ENCODE assay signal across 28 cellular contexts in genomic region chr5:151551985-151552384, GRCh38. TPM values are rescaled to one million over a fixed set of nuclear protein-coding genes. Genes with fewer than 3 reads are reported as not detected.
DNase-seq lines count a peak whose midpoint lies in the region; ATAC-seq, FAIRE-seq and TF ChIP-seq lines count a peak whose summit lies in the region.
"Had no signal": no experiment of that assay in that cellular context is flagged by ENCODE, and none has a peak within 500 bp of the region (broad histone marks: within the 10 kb centered on the region; RNA-seq: fewer than 3 reads in every experiment).

No MANE protein-coding gene starts in this region.

- no peaks in the 10 kb centered on the region for H3K27me3 Mint-ChIP-seq in type B pancreatic cell
- H3K27me3 Mint-ChIP-seq: CD4-positive, alpha-beta memory T cell had no signal

- H3K9me3 ChIP-seq in HepG2 (ENCODE audit: low read length) = no peaks in the 10 kb centered on the region
- H3K9me3 ChIP-seq in right lobe of liver = no peaks in the 10 kb centered on the region
- no peaks in the 10 kb centered on the region for H3K9me3 ChIP-seq in psoas muscle
- H3K9me3 ChIP-seq: BE2C, BLaER1 had no signal

- no TSS peak for BruUV-seq in HepG2 (replicated peaks; lab: Mats Ljungman, UMichigan)

- no peak overlapping the region for H3K9ac ChIP-seq in HepG2 (ENCODE audit: insufficient read depth, low read depth, low read length)
- H3K9ac ChIP-seq: BLaER1 had no signal

- no peak overlapping the region for H3K4me3 Mint-ChIP-seq in type B pancreatic cell
- H3K4me3 Mint-ChIP-seq: CD14-positive monocyte; CD4-positive, alpha-beta memory T cell; CD4-positive, CD25-positive, alpha-beta regulatory T cell; CD8-positive, alpha-beta memory T cell had no signal

- intact Hi-C loops in HepG2 (cut with micrococcal nuclease; ENCODE audit: unreplicated experiment) (no loop called here), right lobe of liver (cut with DNase I) (no loop called here), psoas muscle (cut with DNase I) (no loop called here)

- DNase-seq in HepG2 (ENCODE audit: low spot score) (no peak), right lobe of liver (no peak), psoas muscle (no peak), type B pancreatic cell (ENCODE audit: extremely low spot score, unreplicated experiment) (peak; percentile 29)
- DNase-seq in stimulated activated CD4-positive, alpha-beta T cell treated with anti-CD3 and anti-CD28 coated beads, Interleukin-2, amount 100 ng/mL, for 24 hours = no peak
- DNase-seq: 8988T; ACHN; BE2C; C1 segment of cervical spinal cord; CD4-positive, alpha-beta memory T cell; CD4-positive, CD25-positive, alpha-beta regulatory T cell; CD8-positive, alpha-beta memory T cell; COR-L47; DMS 273 treated with DMSO at 0.1 percent for 48 hours; DMS153; DMS53; DMS79; DND-41; EL; GDM1 had no signal

- no peak for FAIRE-seq in HepG2 (lab: Jason Lieb, UNC)
- FAIRE-seq: GM12878, GM12892, GM18507 had no signal

- H3K4me3 ChIP-seq in HepG2 (replicated peaks in 1 of 3; ENCODE audit: insufficient read depth in 1 of 3, low read depth in 2 of 3, low read length in 3 of 3) (no peak overlapping the region), right lobe of liver (no peak overlapping the region), psoas muscle (no peak overlapping the region)
- H3K4me3 ChIP-seq: BLaER1, GM12878 had no signal

- POLR2A ChIA-PET in HepG2 (lab: Yijun Ruan, JAX) = no interaction called here

- no peaks in the 10 kb centered on the region for H3K79me2 ChIP-seq in HepG2 (ENCODE audit: insufficient read depth, low read length)

- H3K36me3 ChIP-seq in HepG2 (replicated peaks in 1 of 2; ENCODE audit: control insufficient read depth in 1 of 2, insufficient read depth in 2 of 2, low read length in 2 of 2) (no peaks in the 10 kb centered on the region), right lobe of liver (no peaks in the 10 kb centered on the region), psoas muscle (ENCODE audit: insufficient read depth in 1 of 2, low read depth in 1 of 2) (no peaks in the 10 kb centered on the region)
- H3K36me3 ChIP-seq: BE2C, BLaER1 had no signal

- H2AFZ ChIP-seq in HepG2 (ENCODE audit: low read length) = no peak overlapping the region

- TF ChIP-seq POLR2A in HepG2 (IDR thresholded peaks at IDR 0.05; ENCODE audit: insufficient read depth in 1 of 2, low read depth in 2 of 2, low read length in 2 of 2) (no peak), right lobe of liver (IDR thresholded peaks at IDR 0.05) (no peak)

- H3K4me1 Mint-ChIP-seq in type B pancreatic cell (ENCODE audit: unreplicated experiment) = no peaks in the 10 kb centered on the region
- H3K4me1 Mint-ChIP-seq: CD4-positive, CD25-positive, alpha-beta regulatory T cell had no signal

- ATAC-seq in HepG2 = no peak
- ATAC-seq in right lobe of liver = no peak
- ATAC-seq in psoas muscle = peak; percentile 29 to 63 (median 51)
- ATAC-seq in HG02840 (IDR thresholded peaks at IDR 0.05; ENCODE audit: low FRiP score, unreplicated experiment) = no peak
- ATAC-seq: GM12878 had no signal

- no peak for TF ChIP-seq RAD21 in HepG2 (CRISPR knock-in tag; IDR thresholded peaks at IDR 0.05)

- H3K4me1 ChIP-seq in HepG2 (ENCODE audit: insufficient read depth, low read length) = 0 out of 2 replicates have a peak, but pooled peaks cover 6% of the 10 kb centered on the region
- H3K4me1 ChIP-seq in right lobe of liver = no peaks in the 10 kb centered on the region
- no peaks in the 10 kb centered on the region for H3K4me1 ChIP-seq in psoas muscle
- H3K4me1 ChIP-seq: BE2C, BLaER1 had no signal

- WGBS in HepG2 (ENCODE audit: low lambda C conversion rate) = 1% methylated on average over 3 of the region's 3 CpGs
- WGBS in right lobe of liver (ENCODE audit: insufficient coverage, low coverage, low lambda C conversion rate, missing lambda C conversion rate) = 57% methylated on average over 3 of the region's 3 CpGs
- 90 to 93% (median 90%) methylated on average over 3 of the region's 3 CpGs for WGBS in psoas muscle, 3 donors

- TF ChIP-seq EP300 in HepG2 (IDR thresholded peaks at IDR 0.05; ENCODE audit: low read depth in 2 of 2, low read length in 2 of 2) (no peak), HepG2 (CRISPR knock-in tag; IDR thresholded peaks at IDR 0.05; ENCODE audit: borderline replicate concordance) (no peak)

- TF ChIP-seq CTCF in HepG2 (CRISPR knock-in tag; IDR thresholded peaks at IDR 0.05) (no peak), right lobe of liver (IDR thresholded peaks at IDR 0.05) (no peak), psoas muscle (IDR thresholded peaks at IDR 0.05) (no peak), type B pancreatic cell (conservative IDR thresholded peaks at IDR 0.05) (no peak)

- no peaks in the 10 kb centered on the region for H3K36me3 Mint-ChIP-seq in type B pancreatic cell
- H3K36me3 Mint-ChIP-seq: CD14-positive monocyte; CD4-positive, alpha-beta memory T cell; CD4-positive, CD25-positive, alpha-beta regulatory T cell; CD8-positive, alpha-beta memory T cell had no signal

- H3K27me3 ChIP-seq in HepG2 (ENCODE audit: control insufficient read depth in 1 of 2, insufficient read depth in 2 of 2, low read length in 2 of 2) (peaks cover 0 to 3% of the 10 kb centered on the region in 2 experiments; a peak in 1 of 5 replicates), right lobe of liver (no peaks in the 10 kb centered on the region), psoas muscle (ENCODE audit: insufficient read depth in 3 of 3, low read length in 2 of 3) (no peaks in the 10 kb centered on the region)
- H3K27me3 ChIP-seq: BE2C, BLaER1 had no signal

- in situ Hi-C loops in HepG2 (cut with HindIII; ENCODE audit: extremely low pct_ligation_motif_present, low pct_unique_long_range_greater_than_20kb) = no loop called here

- H3K9me3 Mint-ChIP-seq in type B pancreatic cell = no peaks in the 10 kb centered on the region
- H3K9me3 Mint-ChIP-seq: CD4-positive, alpha-beta memory T cell; CD4-positive, CD25-positive, alpha-beta regulatory T cell; CD8-positive, alpha-beta memory T cell had no signal

- no peaks in the 10 kb centered on the region for H4K20me1 ChIP-seq in HepG2 (ENCODE audit: insufficient read depth, low read length)
- H4K20me1 ChIP-seq: BLaER1 had no signal

- CTCF ChIA-PET in HepG2 (lab: Yijun Ruan, JAX; ENCODE audit: low intra/inter-chr PET ratio, low total read pairs) = no interaction called here

- H3K4me2 ChIP-seq in HepG2 (ENCODE audit: low read depth, low read length) = no peak overlapping the region
- H3K4me2 ChIP-seq: BLaER1 had no signal

- H3K27ac Mint-ChIP-seq in type B pancreatic cell = no peak overlapping the region
- H3K27ac Mint-ChIP-seq: CD14-positive monocyte; CD4-positive, alpha-beta memory T cell; CD4-positive, CD25-positive, alpha-beta regulatory T cell; CD8-positive, alpha-beta memory T cell had no signal

- no peak overlapping the region for H3K27ac ChIP-seq in HepG2 (ENCODE audit: extremely low read length, insufficient read depth, low read length)
- H3K27ac ChIP-seq in right lobe of liver = no peak overlapping the region
- H3K27ac ChIP-seq in psoas muscle = no peak overlapping the region
- H3K27ac ChIP-seq: BLaER1 had no signal

TF ChIP-seq in HepG2, 621 proteins besides CTCF, POLR2A, EP300 and RAD21 (continues in another document):
- peak; percentile 41; the same call in 1 of the 2 replicates for TF ChIP-seq ZNF770 (CRISPR knock-in tag; IDR thresholded peaks at IDR 0.05)

RNA-seq across cellular contexts. Expression of gene FAT2, which starts 39.1 kb away (rescaled TPM):
- total RNA-seq in HepG2 (2016; rRNA removed; fragmentation: Illumina TruSeq; extraction: Trizol) (not detected in 2 replicates), right lobe of liver (not detected), psoas muscle (under 1 TPM in 2 of 4 donors, not detected in 2; 0.02 TPM), type B pancreatic cell (ENCODE audit: low replicate concordance) (0.80 and 1.5 TPM in 2 replicates)
- not detected in 2 replicates for total RNA-seq in HepG2 (2016; cell fraction: cytosol; rRNA removed; fragmentation: Illumina TruSeq; extraction: Trizol; ENCODE audit: low read depth)
- not detected in 2 replicates for total RNA-seq in HepG2 (2016; cell fraction: insoluble cytoplasmic fraction; rRNA removed; fragmentation: Illumina TruSeq; extraction: Trizol)
- total RNA-seq in HepG2 (2016; cell fraction: membrane; rRNA removed; fragmentation: Illumina TruSeq; extraction: Trizol) = not detected in 2 replicates
- not detected in 2 replicates for total RNA-seq in HepG2 (2016; cell fraction: nucleus; rRNA removed; fragmentation: Illumina TruSeq; extraction: Trizol)
- polyA plus RNA-seq in HepG2 (2011; rRNA removed) (under 0.01 TPM in 1 of 2 replicates, not detected in the other), psoas muscle (under 1 TPM in 2 of 3 donors, not detected in 1; 0.01 to 0.03 TPM)
- polyA plus RNA-seq in HepG2 (2011; cell fraction: cytosol; rRNA removed) = not detected in 2 replicates
- polyA plus RNA-seq in HepG2 (2011; cell fraction: nucleus; rRNA removed) = not detected in 2 replicates
- polyA plus RNA-seq in HepG2 (2012) = 0.03 and 0.07 TPM in 2 replicates
- polyA plus RNA-seq in HepG2 (2016; cell fraction: cytosol; fragmentation: Illumina TruSeq; extraction: Trizol; ENCODE audit: low read depth) = not detected in 2 replicates
- polyA plus RNA-seq in HepG2 (2016; cell fraction: insoluble cytoplasmic fraction; fragmentation: Illumina TruSeq; extraction: Trizol; ENCODE audit: low read depth) = not detected in 2 replicates
- polyA plus RNA-seq in HepG2 (2016; cell fraction: membrane; fragmentation: Illumina TruSeq; extraction: Trizol; ENCODE audit: low read depth) = not detected in 2 replicates
- polyA plus RNA-seq in HepG2 (2016; cell fraction: nucleus; fragmentation: Illumina TruSeq; extraction: Trizol; ENCODE audit: insufficient read depth, low read depth) = not detected in 2 replicates
- polyA minus RNA-seq in HepG2 (2011; rRNA and poly(A)+ RNA removed; ENCODE audit: low replicate concordance) = 0.09 TPM in 1 of 2 replicates, not detected in the other
- polyA minus RNA-seq in HepG2 (2011; cell fraction: cytosol; rRNA and poly(A)+ RNA removed) = not detected in 2 replicates
- not detected in 2 replicates for polyA minus RNA-seq in HepG2 (2011; cell fraction: nucleus; rRNA and poly(A)+ RNA removed)
- total RNA-seq: A673; CD4-positive, alpha-beta memory T cell; CD4-positive, CD25-positive, alpha-beta regulatory T cell; CD8-positive, alpha-beta memory T cell; G401 had no signal
- polyA plus RNA-seq: CD14-positive monocyte; CD4-positive, alpha-beta memory T cell; CD8-positive, alpha-beta memory T cell had no signal

Comparison
In these comparisons a context has a peak if more than half of its experiments do, and no peak if none do; other contexts are left out.
1. ATAC-seq: peak in psoas muscle (4 of 4); none in HepG2 (single experiment), right lobe of liver (0 of 4) and HG02840 (single experiment).